Comparison of ENCODE assay signal across 25 cellular contexts in genomic region chr1:210200090-210200736, GRCh38. TPM values are rescaled to one million over a fixed set of nuclear protein-coding genes. Genes with fewer than 3 reads are reported as not detected.
DNase-seq lines count a peak whose midpoint lies in the region; ATAC-seq and TF ChIP-seq lines count a peak whose summit lies in the region.
"Had no signal": no experiment of that assay in that cellular context is flagged by ENCODE, and none has a peak within 500 bp of the region (broad histone marks: within the 10 kb centered on the region; RNA-seq: fewer than 3 reads in every experiment).

No MANE protein-coding gene starts in this region.

- TF ChIP-seq CTCF in heart left ventricle (IDR thresholded peaks at IDR 0.05) (peak in 8 of 12 donors; percentile 5 to 46 (median 24)), PC-9 (conservative IDR thresholded peaks at IDR 0.05) (0 out of 2 replicates have a peak, but pooled peaks have one; percentile 21), fibroblast of pulmonary artery (IDR thresholded peaks at IDR 0.05; ENCODE audit: low read length, missing control alignments) (peak; percentile 0), uterus (IDR thresholded peaks at IDR 0.05) (peak; percentile 32 to 46 (median 40))

- intact Hi-C loops in heart left ventricle (cut with DNase I) (loop anchor here in 3 of 10 donors (2.0 to 5.0 kb wide), 2 partner anchors 111 to 112 kb away; no protein-coding TSS in a partner anchor), right cardiac atrium (cut with DNase I) (no loop called here), PC-9 (cut with micrococcal nuclease; ENCODE audit: unreplicated experiment) (no loop called here), uterus (cut with DNase I; ENCODE audit: low total_unique reads) (no loop called here)

- H3K4me3 ChIP-seq in heart left ventricle (no peak overlapping the region), right cardiac atrium (ENCODE audit: low read length) (no peak overlapping the region), PC-9 (no peak overlapping the region), fibroblast of pulmonary artery (replicated peaks; ENCODE audit: low read depth, low read length) (no peak overlapping the region), uterus (no peak overlapping the region)
- H3K4me3 ChIP-seq: gastroesophageal sphincter had no signal

- H4K20me1 ChIP-seq in PC-9 (ENCODE audit: insufficient read depth) = no peaks in the 10 kb centered on the region

- no peaks in the 10 kb centered on the region for H3K9me2 ChIP-seq in PC-9 (ENCODE audit: insufficient read depth)

- H3F3A ChIP-seq in PC-9 (ENCODE audit: insufficient read depth, low read depth) = no peaks in the 10 kb centered on the region

- no peak for TF ChIP-seq POLR2A in heart left ventricle (IDR thresholded peaks at IDR 0.05)
- TF ChIP-seq POLR2A in uterus (IDR thresholded peaks at IDR 0.05) = no peak

- H2AFZ ChIP-seq in PC-9 = no peak overlapping the region

- no peaks in the 10 kb centered on the region for H3K36me3 ChIP-seq in heart left ventricle
- H3K36me3 ChIP-seq in PC-9 (ENCODE audit: low read depth) = no peaks in the 10 kb centered on the region
- H3K36me3 ChIP-seq in uterus = no peaks in the 10 kb centered on the region
- H3K36me3 ChIP-seq: gastroesophageal sphincter had no signal

- H3K27me3 ChIP-seq in heart left ventricle = peaks cover 0 to 4% (median 0%) of the 10 kb centered on the region in 9 donors
- no peaks in the 10 kb centered on the region for H3K27me3 ChIP-seq in right cardiac atrium (ENCODE audit: control insufficient read depth, insufficient read depth)
- no peaks in the 10 kb centered on the region for H3K27me3 ChIP-seq in PC-9 (ENCODE audit: insufficient read depth, low read depth)
- H3K27me3 ChIP-seq in uterus = no peaks in the 10 kb centered on the region
- H3K27me3 ChIP-seq: gastroesophageal sphincter had no signal

- ATAC-seq in heart left ventricle (no peak), right cardiac atrium (no peak), HG03175 (IDR thresholded peaks at IDR 0.05; ENCODE audit: unreplicated experiment) (no peak)
- ATAC-seq: activated CD8-positive, alpha-beta T cell treated with anti-CD3 and anti-CD28 coated beads for 36 hours; gastroesophageal sphincter had no signal

- H3K4me1 ChIP-seq in heart left ventricle (no peaks in the 10 kb centered on the region), right cardiac atrium (ENCODE audit: control insufficient read depth, insufficient read depth, low read length) (no peaks in the 10 kb centered on the region), PC-9 (replicated peaks; ENCODE audit: insufficient read depth) (no peaks in the 10 kb centered on the region), uterus (no peaks in the 10 kb centered on the region)
- H3K4me1 ChIP-seq: gastroesophageal sphincter had no signal

- no TSS peak for BruUV-seq in PC-9 (replicated peaks; lab: Mats Ljungman, UMichigan)

- DNase-seq in heart left ventricle (no peak), right cardiac atrium (no peak), PC-9 (no peak), fibroblast of pulmonary artery (ENCODE audit: low read depth) (no peak), uterus (no peak), GOT3 (lab: John Stamatoyannopoulos, UW) (no peak), HCEC 1CT (no peak)
- DNase-seq: activated CD8-positive, alpha-beta T cell treated with anti-CD3 and anti-CD28 coated beads for 36 hours; activated naive CD4-positive, alpha-beta T cell treated with Interleukin-2 at 50 U/mL for 16 hours; activated T-cell treated with anti-CD3 and anti-CD28 coated beads, Interleukin-2, amount 50 U/mL, for 1 hour; amygdala; CD4-positive, CD25-positive, alpha-beta regulatory T cell; central memory CD4-positive, alpha-beta T cell; DMS153; H7; kidney glomerular epithelial cell; mesenchymal stem cell; NCI-H1417 treated with DMSO at 0.1 percent for 48 hours; NCI-H2171 treated with DMSO at 0.1 percent for 48 hours; occipital lobe; substantia nigra; T-helper 9 cell had no signal

- H3K9me3 ChIP-seq in heart left ventricle (peaks cover 0 to 17% (median 10%) of the 10 kb centered on the region in 12 donors), right cardiac atrium (ENCODE audit: control insufficient read depth, low read length) (peaks cover 2% of the 10 kb centered on the region), PC-9 (ENCODE audit: insufficient read depth, low read depth) (peaks cover 12% of the 10 kb centered on the region), uterus (no peaks in the 10 kb centered on the region)

- CTCF ChIA-PET in PC-9 (lab: Charles Lee) = no interaction called here

- POLR2A ChIA-PET in PC-9 (lab: Charles Lee; ENCODE audit: unreplicated experiment) = interaction anchor here (0.6 kb wide), 1 partner anchor 99 kb away, joined by 3 read pairs; no protein-coding TSS in a partner anchor

- no peaks in the 10 kb centered on the region for H3K79me2 ChIP-seq in PC-9 (ENCODE audit: low read depth)

- WGBS in heart left ventricle, 4 donors = 54 to 66% (median 60%) methylated on average over 3 of the region's 3 CpGs
- WGBS in right cardiac atrium = 60% methylated on average over 3 of the region's 3 CpGs

- no peak overlapping the region for H3K27ac ChIP-seq in heart left ventricle
- no peak overlapping the region for H3K27ac ChIP-seq in right cardiac atrium (ENCODE audit: low read length)
- H3K27ac ChIP-seq in PC-9 = no peak overlapping the region
- no peak overlapping the region for H3K27ac ChIP-seq in uterus
- H3K27ac ChIP-seq: epithelial cell of prostate, gastroesophageal sphincter had no signal

- H3K4me2 ChIP-seq in PC-9 = no peak overlapping the region

RNA-seq across cellular contexts. Expression of gene SERTAD4, which starts 32.4 kb away (rescaled TPM):
- 1 to 10 TPM; 1.2 to 4.7 (median 2.5) TPM for total RNA-seq in heart left ventricle
- polyA plus RNA-seq in heart left ventricle = 1 to 10 TPM in 1 of 2 donors, under 1 TPM in 1; 0.95 to 1.7 TPM
- total RNA-seq in right cardiac atrium = 10 to 100 TPM in 3 of 4 donors, 1 to 10 TPM in 1; 9.5 to 16.4 (median 13.0) TPM
- polyA plus RNA-seq in right cardiac atrium = 1.9 TPM
- total RNA-seq in PC-9 (2021) = 12.9 and 22.6 TPM in 2 replicates
- 1 to 10 TPM; 6.4 to 8.8 (median 8.1) TPM for total RNA-seq in uterus
- total RNA-seq: activated CD8-positive, alpha-beta T cell treated with anti-CD3 and anti-CD28 coated beads for 36 hours; CD4-positive, CD25-positive, alpha-beta regulatory T cell had no signal
- polyA plus RNA-seq: CD4-positive, CD25-positive, alpha-beta regulatory T cell had no signal
